In genomic region chr3:108208831-108209230, GRCh38 we compare ENCODE assay signal across 12 cellular contexts. TPM values are rescaled to one million over a fixed set of nuclear protein-coding genes. Genes with fewer than 3 reads are reported as not detected.
DNase-seq lines count a peak whose midpoint lies in the region; ATAC-seq lines count a peak whose summit lies in the region.
"Had no signal": no experiment of that assay in that cellular context is flagged by ENCODE, and none has a peak within 500 bp of the region (broad histone marks: within the 10 kb centered on the region; RNA-seq: fewer than 3 reads in every experiment).

No MANE protein-coding gene starts in this region.

- H3K27me3 Mint-ChIP-seq in activated T-helper 1 cell treated with anti-CD3 and anti-CD28 coated beads, Interleukin-12 subunit alpha, Interleukin-12 subunit beta, Interleukin-2, Interleukin-4 antibody, amounts not matched to agents 30 ng/mL and 10 ng/mL and 1 ng/mL, durations not matched to agents 14 hours and 24 hours and 36 hours (ENCODE audit: insufficient read depth), result no peaks in the 10 kb centered on the region
- H3K27me3 Mint-ChIP-seq in naive thymus-derived CD4-positive, alpha-beta T cell, result no peaks in the 10 kb centered on the region

- ATAC-seq in GM18499 (IDR thresholded peaks at IDR 0.05; ENCODE audit: insufficient read depth, unreplicated experiment) (peak; percentile 90), GM19397 (IDR thresholded peaks at IDR 0.05; ENCODE audit: unreplicated experiment) (peak; percentile 66), HG02884 (IDR thresholded peaks at IDR 0.05; ENCODE audit: unreplicated experiment) (peak; percentile 97), HG03571 (IDR thresholded peaks at IDR 0.05; ENCODE audit: unreplicated experiment) (peak; percentile 80)
- no peak for ATAC-seq in naive thymus-derived CD4-positive, alpha-beta T cell

- H3K36me3 Mint-ChIP-seq in activated T-helper 1 cell treated with anti-CD3 and anti-CD28 coated beads, Interleukin-12 subunit alpha, Interleukin-12 subunit beta, Interleukin-2, Interleukin-4 antibody, amounts not matched to agents 30 ng/mL and 10 ng/mL and 1 ng/mL, durations not matched to agents 14 hours and 24 hours and 36 hours (ENCODE audit: low read depth), result peaks cover 21% of the 10 kb centered on the region
- H3K36me3 Mint-ChIP-seq in naive thymus-derived CD4-positive, alpha-beta T cell, result peaks cover 14 to 78% (median 69%) of the 10 kb centered on the region in 5 donors

- peaks cover 0 to 6% (median 0%) of the 10 kb centered on the region in 3 experiments for H3K36me3 ChIP-seq in naive thymus-derived CD4-positive, alpha-beta T cell (ENCODE audit: control insufficient read depth in 2 of 3, insufficient read depth in 3 of 3, low read length in 3 of 3)

- no peak for DNase-seq in activated T-helper 1 cell treated with anti-CD3 and anti-CD28 coated beads, Interleukin-12 subunit alpha, Interleukin-12 subunit beta, Interleukin-2, Interleukin-4 antibody, amounts not matched to agents 30 ng/mL and 10 ng/mL and 1 ng/mL, durations not matched to agents 14 hours and 24 hours and 36 hours (ENCODE audit: low spot score)
- DNase-seq in naive thymus-derived CD4-positive, alpha-beta T cell, result no peak
- no peak for DNase-seq in NCI-H1105 treated with DMSO at 0.1 percent for 48 hours (lab: John Stamatoyannopoulos, UW)
- DNase-seq in DMS79 (lab: John Stamatoyannopoulos, UW), result no peak
- DNase-seq: NCI-H1694 treated with DMSO at 0.1 percent for 48 hours; stimulated activated CD4-positive, alpha-beta T cell treated with anti-CD3 and anti-CD28 coated beads, Interleukin-2, amount 100 ng/mL, for 48 hours; thyroid gland had no signal

- no peak overlapping the region for H3K27ac Mint-ChIP-seq in activated T-helper 1 cell treated with anti-CD3 and anti-CD28 coated beads, Interleukin-12 subunit alpha, Interleukin-12 subunit beta, Interleukin-2, Interleukin-4 antibody, amounts not matched to agents 30 ng/mL and 10 ng/mL and 1 ng/mL, durations not matched to agents 14 hours and 24 hours and 36 hours
- no peak overlapping the region for H3K27ac Mint-ChIP-seq in naive thymus-derived CD4-positive, alpha-beta T cell

- H3K4me1 ChIP-seq in naive thymus-derived CD4-positive, alpha-beta T cell (ENCODE audit: control insufficient read depth in 2 of 2, insufficient read depth in 2 of 2, low read length in 2 of 2), result no peaks in the 10 kb centered on the region
- H3K4me1 ChIP-seq: thyroid gland had no signal

- H3K4me3 ChIP-seq in naive thymus-derived CD4-positive, alpha-beta T cell (ENCODE audit: low read length), result no peak overlapping the region
- H3K4me3 ChIP-seq: thyroid gland had no signal

- intact Hi-C loops in activated T-helper 1 cell treated with anti-CD3 and anti-CD28 coated beads, Interleukin-12 subunit alpha, Interleukin-12 subunit beta, Interleukin-2, Interleukin-4 antibody, amounts not matched to agents 30 ng/mL and 10 ng/mL and 1 ng/mL, durations not matched to agents 14 hours and 24 hours and 36 hours (cut with micrococcal nuclease), result no loop called here
- intact Hi-C loops in naive thymus-derived CD4-positive, alpha-beta T cell (cut with micrococcal nuclease), result no loop called here

- no peaks in the 10 kb centered on the region for H3K9me3 Mint-ChIP-seq in activated T-helper 1 cell treated with anti-CD3 and anti-CD28 coated beads, Interleukin-12 subunit alpha, Interleukin-12 subunit beta, Interleukin-2, Interleukin-4 antibody, amounts not matched to agents 30 ng/mL and 10 ng/mL and 1 ng/mL, durations not matched to agents 14 hours and 24 hours and 36 hours
- H3K9me3 Mint-ChIP-seq in naive thymus-derived CD4-positive, alpha-beta T cell, result no peaks in the 10 kb centered on the region

- H3K27ac ChIP-seq in naive thymus-derived CD4-positive, alpha-beta T cell (ENCODE audit: low read depth, low read length), result no peak overlapping the region
- H3K27ac ChIP-seq: thyroid gland, VCaP had no signal

- POLR2A ChIA-PET in naive thymus-derived CD4-positive, alpha-beta T cell (lab: Charles Lee), result no interaction called here

- peaks cover 13% of the 10 kb centered on the region for H3K4me1 Mint-ChIP-seq in activated T-helper 1 cell treated with anti-CD3 and anti-CD28 coated beads, Interleukin-12 subunit alpha, Interleukin-12 subunit beta, Interleukin-2, Interleukin-4 antibody, amounts not matched to agents 30 ng/mL and 10 ng/mL and 1 ng/mL, durations not matched to agents 14 hours and 24 hours and 36 hours (ENCODE audit: low read depth)
- H3K4me1 Mint-ChIP-seq in naive thymus-derived CD4-positive, alpha-beta T cell, result peaks cover 0 to 7% (median 0%) of the 10 kb centered on the region in 7 donors

- no peak overlapping the region for H3K4me3 Mint-ChIP-seq in activated T-helper 1 cell treated with anti-CD3 and anti-CD28 coated beads, Interleukin-12 subunit alpha, Interleukin-12 subunit beta, Interleukin-2, Interleukin-4 antibody, amounts not matched to agents 30 ng/mL and 10 ng/mL and 1 ng/mL, durations not matched to agents 14 hours and 24 hours and 36 hours
- no peak overlapping the region for H3K4me3 Mint-ChIP-seq in naive thymus-derived CD4-positive, alpha-beta T cell

- H3K9me3 ChIP-seq in naive thymus-derived CD4-positive, alpha-beta T cell (ENCODE audit: control insufficient read depth in 2 of 3, low read length in 3 of 3), result no peaks in the 10 kb centered on the region
- H3K9me3 ChIP-seq: thyroid gland had no signal

- CTCF ChIA-PET in naive thymus-derived CD4-positive, alpha-beta T cell (lab: Charles Lee), result no interaction called here

- H3K27me3 ChIP-seq in naive thymus-derived CD4-positive, alpha-beta T cell (ENCODE audit: control insufficient read depth in 2 of 2, insufficient read depth in 2 of 2, low read length in 2 of 2), result no peaks in the 10 kb centered on the region
- H3K27me3 ChIP-seq: thyroid gland had no signal

RNA-seq across cellular contexts. Expression of gene IFT57, which starts 13.4 kb away (rescaled TPM):
- total RNA-seq in activated T-helper 1 cell treated with anti-CD3 and anti-CD28 coated beads, Interleukin-12 subunit alpha, Interleukin-12 subunit beta, Interleukin-2, Interleukin-4 antibody, amounts not matched to agents 30 ng/mL and 10 ng/mL and 1 ng/mL, durations not matched to agents 14 hours and 24 hours and 36 hours, result 27.0 and 34.9 TPM in 2 replicates
- total RNA-seq in naive thymus-derived CD4-positive, alpha-beta T cell, result 10 to 100 TPM; 18.0 to 45.4 (median 26.4) TPM
- 10 to 100 TPM; 27.4 to 48.1 TPM for polyA plus RNA-seq in naive thymus-derived CD4-positive, alpha-beta T cell
